21 cellular contexts compared by ENCODE assay signal in genomic region chr6:167320734-167321017, GRCh38. TPM values are rescaled to one million over a fixed set of nuclear protein-coding genes. Genes with fewer than 3 reads are reported as not detected.
"Had no signal": no experiment of that assay in that cellular context is flagged by ENCODE, and none has a peak within 500 bp of the region (broad histone marks: within the 10 kb centered on the region; RNA-seq: fewer than 3 reads in every experiment).

No MANE protein-coding gene starts in this region.

RNA-seq across cellular contexts. Expression of gene TTLL2, which starts 4.2 kb away (rescaled TPM):
- total RNA-seq: dermis microvascular lymphatic vessel endothelial cell; esophagus squamous epithelium; gastrocnemius medialis; glomerular endothelial cell; left lobe of liver; liver; lung; mucosa of gallbladder; myocyte; naive thymus-derived CD8-positive, alpha-beta T cell; osteocyte; renal cortical epithelial cell; right cardiac atrium; sigmoid colon; skeletal muscle tissue; stomach; subcutaneous adipose tissue; ureter had no signal
- polyA plus RNA-seq: keratinocyte; lung; naive thymus-derived CD8-positive, alpha-beta T cell; right cardiac atrium; sigmoid colon; stomach had no signal

RNA-seq across cellular contexts. Expression of gene UNC93A, which starts 29.6 kb away (rescaled TPM):
- total RNA-seq: dermis microvascular lymphatic vessel endothelial cell; gastrocnemius medialis; glomerular endothelial cell; lung; myocyte; naive thymus-derived CD8-positive, alpha-beta T cell; osteocyte; renal cortical epithelial cell; right cardiac atrium; sigmoid colon; skeletal muscle tissue; subcutaneous adipose tissue; temporal lobe; thyroid gland; ureter had no signal
- polyA plus RNA-seq: keratinocyte; lung; naive thymus-derived CD8-positive, alpha-beta T cell; right cardiac atrium had no signal
